In the genomic region with DNA sequence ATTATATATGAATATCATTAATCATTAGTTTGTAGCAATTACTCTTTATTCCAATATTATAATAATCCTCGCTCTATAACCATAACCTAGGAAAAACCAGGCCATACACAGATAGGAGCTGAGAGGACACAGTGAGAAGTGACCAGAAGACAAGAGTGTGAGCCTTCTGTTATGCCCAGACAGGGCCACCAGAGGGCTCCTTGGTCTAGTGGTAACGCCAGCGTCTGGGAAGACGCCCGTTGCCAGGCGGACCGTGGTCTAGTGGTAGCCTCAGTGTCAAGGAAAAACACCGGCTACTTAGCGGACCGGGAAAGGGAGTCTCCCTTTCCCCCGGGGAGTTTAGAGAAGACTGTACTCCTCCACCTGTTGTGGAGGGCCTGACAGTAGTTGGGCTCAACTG, we compare ENCODE assay signal across 10 cellular contexts. TPM values are rescaled to one million over a fixed set of nuclear protein-coding genes. Genes with fewer than 3 reads are reported as not detected.
DNase-seq lines count a peak whose midpoint lies in the region; ATAC-seq and TF ChIP-seq lines count a peak whose summit lies in the region.
"Not testable (repeated sequence)": the region's sequence is repeated elsewhere in the genome, so short reads cannot be mapped to it uniquely, and the experiment has no call there.
"Had no signal": no experiment of that assay in that cellular context is flagged by ENCODE, and none has a peak within 500 bp of the region (broad histone marks: within the 10 kb centered on the region; RNA-seq: fewer than 3 reads in every experiment).

No MANE protein-coding gene starts in this region.

- H3K27ac Mint-ChIP-seq in WTC11; endothelial cell (ENCODE audit: unreplicated experiment); osteocyte (ENCODE audit: unreplicated experiment): not testable (repeated sequence)

- H3K27me3 ChIP-seq in hepatocyte = not testable (repeated sequence)

- peak; percentile 2 for DNase-seq in Daoy (ENCODE audit: low read depth)
- DNase-seq in M059J (ENCODE audit: low read depth) = peak; percentile 18
- peak; percentile 61 for DNase-seq in WTC11 (ENCODE audit: low spot score)
- peak; percentile 16 for DNase-seq in activated naive CD4-positive, alpha-beta T cell treated with anti-CD3 and anti-CD28 coated beads, Interleukin-2, amount 50 U/mL, for 16 hours
- peak; percentile 37 for DNase-seq in endothelial cell (ENCODE audit: low spot score)
- not testable (repeated sequence) for DNase-seq in hepatocyte (ENCODE audit: low spot score); osteocyte (ENCODE audit: extremely low spot score, unreplicated experiment)

- CTCF ChIA-PET in WTC11 (lab: Charles Lee) = not testable (repeated sequence)

- H4K20me1 ChIP-seq in hepatocyte (ENCODE audit: insufficient read depth, poor library complexity, severe bottlenecking) = not testable (repeated sequence)

- not testable (repeated sequence) for H2AFZ ChIP-seq in hepatocyte

- not testable (repeated sequence) for ATAC-seq in WTC11

- not testable (repeated sequence) for H3K4me1 ChIP-seq in hepatocyte (ENCODE audit: insufficient read depth)

- not testable (repeated sequence) for H3K79me2 ChIP-seq in hepatocyte

- not testable (repeated sequence) for H3K4me2 ChIP-seq in hepatocyte

- WGBS in hepatocyte (ENCODE audit: low lambda C conversion rate, missing lambda C conversion rate) = 53% methylated on average over 11 of the region's 11 CpGs

- not testable (repeated sequence) for H3K4me1 Mint-ChIP-seq in WTC11; endothelial cell (ENCODE audit: unreplicated experiment); osteocyte (ENCODE audit: unreplicated experiment)

- H3K9me2 ChIP-seq in hepatocyte (replicated peaks; ENCODE audit: insufficient read depth) = not testable (repeated sequence)

- not testable (repeated sequence) for H3K9me3 ChIP-seq in hepatocyte (ENCODE audit: low read depth)

- not testable (repeated sequence) for H3K36me3 ChIP-seq in hepatocyte (replicated peaks; ENCODE audit: insufficient read depth, low read depth)

- H3K4me3 ChIP-seq in hepatocyte = not testable (repeated sequence)

- TF ChIP-seq CTCF in WTC11 (IDR thresholded peaks at IDR 0.05) (peak; percentile 36; the same call in 1 of the 2 replicates), endothelial cell (IDR thresholded peaks at IDR 0.05; ENCODE audit: unreplicated experiment) (peak; percentile 37), hepatocyte (IDR thresholded peaks at IDR 0.05; ENCODE audit: poor library complexity) (peak; percentile 37), osteocyte (IDR thresholded peaks at IDR 0.05) (peak; percentile 51)

- not testable (repeated sequence) for H3K36me3 Mint-ChIP-seq in WTC11; endothelial cell (ENCODE audit: low read depth, unreplicated experiment); osteocyte (ENCODE audit: unreplicated experiment)

- H3K9me3 Mint-ChIP-seq in WTC11 (peaks cover 14% of the 10 kb centered on the region), osteocyte (ENCODE audit: unreplicated experiment) (peaks cover 44% of the 10 kb centered on the region)
- not testable (repeated sequence) for H3K9me3 Mint-ChIP-seq in endothelial cell (ENCODE audit: unreplicated experiment)

- not testable (repeated sequence) for H3K27ac ChIP-seq in hepatocyte

- H3K27me3 Mint-ChIP-seq in WTC11 (ENCODE audit: low read depth); endothelial cell (ENCODE audit: unreplicated experiment); osteocyte (ENCODE audit: unreplicated experiment): not testable (repeated sequence)

- not testable (repeated sequence) for H3K4me3 Mint-ChIP-seq in WTC11; endothelial cell (ENCODE audit: unreplicated experiment); osteocyte (ENCODE audit: unreplicated experiment)

- POLR2A ChIA-PET in WTC11 (lab: Charles Lee) = not testable (repeated sequence)

RNA-seq across cellular contexts. Expression of a gene that starts 35.2 kb away (rescaled TPM):
- 0.34 TPM in 1 of 2 replicates, not detected in the other for total RNA-seq in Daoy (2014; rRNA removed; shearing (Covaris generic))
- total RNA-seq in M059J (2014; rRNA removed; shearing (Covaris generic)) = 0.25 TPM in 1 of 2 replicates, not detected in the other
- total RNA-seq in WTC11 (2021) (0.24 TPM in 1 of 3 replicates, not detected in the others), endothelial cell (ENCODE audit: unreplicated experiment) (0.21 TPM), hepatocyte (0.17 TPM in 1 of 2 replicates, not detected in the other), osteocyte (not detected in 2 replicates)
- polyA plus RNA-seq in hepatocyte = not detected in 2 replicates
- total RNA-seq: lung microvascular endothelial cell, pulmonary artery endothelial cell had no signal
- polyA plus RNA-seq: adipose tissue had no signal

RNA-seq across cellular contexts. Expression of a gene that starts 45.4 kb away (rescaled TPM):
- not detected in 2 replicates for total RNA-seq in Daoy (2014; rRNA removed; shearing (Covaris generic))
- total RNA-seq in M059J (2014; rRNA removed; shearing (Covaris generic)) = not detected in 2 replicates
- not detected in 3 replicates for total RNA-seq in WTC11 (2021)
- not detected for total RNA-seq in endothelial cell (ENCODE audit: unreplicated experiment)
- total RNA-seq in hepatocyte = not detected in 2 replicates
- polyA plus RNA-seq in hepatocyte = 0.49 TPM in 1 of 2 replicates, not detected in the other
- not detected in 2 replicates for total RNA-seq in osteocyte
- total RNA-seq: lung microvascular endothelial cell, pulmonary artery endothelial cell had no signal
- polyA plus RNA-seq: adipose tissue had no signal
